ENCODE assay signal across 8 cellular contexts in genomic region chr19:11198175-11198534, GRCh38. TPM values are rescaled to one million over a fixed set of nuclear protein-coding genes. Genes with fewer than 3 reads are reported as not detected.
DNase-seq lines count a peak whose midpoint lies in the region; ATAC-seq, FAIRE-seq and TF ChIP-seq lines count a peak whose summit lies in the region.

No MANE protein-coding gene starts in this region.

- H3K4me1 ChIP-seq in H9 (ENCODE audit: insufficient read depth, low read length) (no peaks in the 10 kb centered on the region; the same call in 1 of the 2 replicates), skeletal muscle tissue (ENCODE audit: control insufficient read depth in 3 of 3, insufficient read depth in 3 of 3, low read length in 3 of 3) (peaks cover 20 to 30% (median 25%) of the 10 kb centered on the region in 3 donors)

- H2AK5ac ChIP-seq in H9 (ENCODE audit: insufficient read length, low read length): no peak overlapping the region

- H3K36me3 Mint-ChIP-seq in H9 (ENCODE audit: insufficient read depth in 1 of 3, low read depth in 3 of 3) (peaks cover 3 to 31% (median 19%) of the 10 kb centered on the region in 3 experiments; a peak in 5 of 7 replicates), glutamatergic neuron (ENCODE audit: unreplicated experiment) (peaks cover 3% of the 10 kb centered on the region)

- TF ChIP-seq CTCF in H9 (conservative IDR thresholded peaks at IDR 0.05) (no peak), VCaP (conservative IDR thresholded peaks at IDR 0.05) (no peak), glutamatergic neuron (IDR thresholded peaks at IDR 0.05; ENCODE audit: partially characterized antibody, unreplicated experiment) (no peak)

- WGBS in H9 (ENCODE audit: extremely low coverage, insufficient read length, low lambda C conversion rate): no CpG with 5 or more reads among the region's 7 CpGs

- no peaks in the 10 kb centered on the region for H4K20me1 ChIP-seq in H9 (ENCODE audit: control insufficient read depth, insufficient read depth, insufficient read length)

- H3K9me3 ChIP-seq in H9 (ENCODE audit: control insufficient read depth, low read depth, low read length) (no peaks in the 10 kb centered on the region), skeletal muscle tissue (ENCODE audit: control insufficient read depth in 3 of 3, low read length in 3 of 3) (no peaks in the 10 kb centered on the region)

- H3K56ac ChIP-seq in H9 (ENCODE audit: insufficient read length, low read depth, low read length): no peak overlapping the region

- H3K27ac ChIP-seq in H9 (ENCODE audit: insufficient read length, low read depth, low read length) (no peak overlapping the region), VCaP (peak overlapping the region; percentile 73), skeletal muscle tissue (ENCODE audit: low read depth, low read length) (peak overlapping the region; percentile 84)

- H3K9me3 Mint-ChIP-seq in H9 (no peaks in the 10 kb centered on the region), glutamatergic neuron (ENCODE audit: unreplicated experiment) (peaks cover 3% of the 10 kb centered on the region)

- H3K14ac ChIP-seq in H9 (ENCODE audit: insufficient read depth, low read length): no peak overlapping the region

- DNase-seq in H9 (no peak), glutamatergic neuron (no peak), UCSD-AML1 (lab: John Stamatoyannopoulos, UW; ENCODE audit: unreplicated experiment) (no peak), HTR-8/SVneo (ENCODE audit: insufficient read length, low spot score) (no peak), EL (no peak)

- no peak for ATAC-seq in GM21515 (IDR thresholded peaks at IDR 0.05; ENCODE audit: unreplicated experiment)

- no peaks in the 10 kb centered on the region for H3K27me3 ChIP-seq in H9 (ENCODE audit: insufficient read depth, low read length)
- H3K27me3 ChIP-seq in skeletal muscle tissue (ENCODE audit: control insufficient read depth in 3 of 3, insufficient read depth in 3 of 3, low read length in 3 of 3): no peaks in the 10 kb centered on the region

- no peak overlapping the region for H3K9ac ChIP-seq in H9 (ENCODE audit: extremely low read depth, insufficient read length, low read length)
- H3K9ac ChIP-seq in skeletal muscle tissue (ENCODE audit: low read depth in 1 of 3, low read length in 3 of 3): peak overlapping the region in 1 of 3 donors; percentile 57

- no peaks in the 10 kb centered on the region for H3K79me1 ChIP-seq in H9 (ENCODE audit: insufficient read depth, low read depth, low read length, poor library complexity, severe bottlenecking)

- H3K4me3 ChIP-seq in skeletal muscle tissue (ENCODE audit: low read length in 3 of 3): peak overlapping the region in 2 of 3 donors; percentile 41 to 83

- H3T11ph ChIP-seq in H9 (ENCODE audit: low read length): no peak overlapping the region

- peaks cover 4% of the 10 kb centered on the region for H3K23me2 ChIP-seq in H9 (ENCODE audit: insufficient read length, low read depth, low read length, poor library complexity, severe bottlenecking)

- no peak overlapping the region for H2BK120ac ChIP-seq in H9 (ENCODE audit: low read depth, low read length, poor library complexity, severe bottlenecking)

- H4K5ac ChIP-seq in H9 (ENCODE audit: insufficient read length, low read depth, low read length): no peak overlapping the region

- H3K27ac Mint-ChIP-seq in H9: peak overlapping the region in 2 of 3 experiments; percentile 38 to 90; a peak in 1 of 7 replicates
- no peak overlapping the region for H3K27ac Mint-ChIP-seq in glutamatergic neuron (ENCODE audit: unreplicated experiment)

- H2BK20ac ChIP-seq in H9 (ENCODE audit: low read depth, low read length, poor library complexity, severe bottlenecking): no peak overlapping the region

- H2BK12ac ChIP-seq in H9 (ENCODE audit: insufficient read length, low read depth, low read length): no peak overlapping the region

- H3K36me3 ChIP-seq in skeletal muscle tissue (ENCODE audit: control insufficient read depth in 3 of 3, insufficient read depth in 3 of 3, low read length in 3 of 3): peaks cover 10 to 17% (median 13%) of the 10 kb centered on the region in 3 donors

- H2BK15ac ChIP-seq in H9 (ENCODE audit: low read depth, low read length): no peak overlapping the region

- no peak overlapping the region for H3K4ac ChIP-seq in H9 (ENCODE audit: low read depth, low read length)

- H2BK5ac ChIP-seq in H9 (ENCODE audit: insufficient read length, low read length): no peak overlapping the region

- peak overlapping the region; percentile 72 for H3K4me2 ChIP-seq in H9 (ENCODE audit: insufficient read depth, insufficient read length, low read length)

- no peak overlapping the region for H4K91ac ChIP-seq in H9 (ENCODE audit: insufficient read length, low read depth, low read length)

- H3K27me3 Mint-ChIP-seq in H9 (ENCODE audit: low read depth) (peaks cover 2% of the 10 kb centered on the region; the same call in 1 of the 2 replicates), glutamatergic neuron (ENCODE audit: unreplicated experiment) (no peaks in the 10 kb centered on the region)

- no peak for FAIRE-seq in HTR-8/SVneo (lab: Jason Lieb, UNC)

- H4K8ac ChIP-seq in H9 (replicated peaks; ENCODE audit: insufficient read length, low read depth, low read length): no peak overlapping the region

- H3K4me1 Mint-ChIP-seq in H9 (peaks cover 6 to 13% of the 10 kb centered on the region in 2 experiments), glutamatergic neuron (ENCODE audit: low read depth, unreplicated experiment) (no peaks in the 10 kb centered on the region)

- H3K4me3 Mint-ChIP-seq in H9 (peak overlapping the region; percentile 60 to 82), glutamatergic neuron (ENCODE audit: unreplicated experiment) (peak overlapping the region; percentile 85)

- no peak overlapping the region for H3K23ac ChIP-seq in H9 (ENCODE audit: insufficient read length, low read depth, low read length)

- no peaks in the 10 kb centered on the region for H3K79me2 ChIP-seq in H9 (ENCODE audit: insufficient read depth, low read length)

- no peak overlapping the region for H2AFZ ChIP-seq in H9 (ENCODE audit: low read length)

- H3K18ac ChIP-seq in H9 (ENCODE audit: insufficient read length, low read depth, low read length): no peak overlapping the region

RNA-seq across cellular contexts. Expression of gene KANK2, which starts 0.8 kb away (rescaled TPM):
- 42.0 and 44.0 TPM in 2 replicates for total RNA-seq in H9 (2021)
- 23.0 TPM for total RNA-seq in glutamatergic neuron (ENCODE audit: unreplicated experiment)
- total RNA-seq in skeletal muscle tissue: 53.2 TPM

RNA-seq across cellular contexts. Expression of gene ANGPTL8, which starts 41.3 kb away (rescaled TPM):
- total RNA-seq in H9 (2021) (not detected in 2 replicates), glutamatergic neuron (ENCODE audit: unreplicated experiment) (not detected), skeletal muscle tissue (3.1 TPM)

RNA-seq across cellular contexts. Expression of gene SPC24, which starts 42.6 kb away (rescaled TPM):
- total RNA-seq in H9 (2021) (50.8 and 51.5 TPM in 2 replicates), glutamatergic neuron (ENCODE audit: unreplicated experiment) (3.8 TPM), skeletal muscle tissue (12.0 TPM)
